8 cellular contexts compared by ENCODE assay signal in genomic region chr17:82494236-82495055, GRCh38. TPM values are rescaled to one million over a fixed set of nuclear protein-coding genes. Genes with fewer than 3 reads are reported as not detected.
DNase-seq lines count a peak whose midpoint lies in the region; ATAC-seq and TF ChIP-seq lines count a peak whose summit lies in the region.

No MANE protein-coding gene starts in this region.

- H3K4me1 Mint-ChIP-seq in activated CD4-positive, alpha-beta T cell treated with anti-CD3 and anti-CD28 coated beads, Interleukin-2, amount 10 ng/mL, durations not matched to agents 24 days and 14 days, result peaks cover 20% of the 10 kb centered on the region

- TF ChIP-seq CTCF in AG04449 (IDR thresholded peaks at IDR 0.05; ENCODE audit: insufficient read depth, low read length, missing control alignments), result peak; percentile 96
- TF ChIP-seq CTCF in colonic mucosa (IDR thresholded peaks at IDR 0.05), result peak; percentile 83

- peak overlapping the region; percentile 93 for H3K27ac Mint-ChIP-seq in activated CD4-positive, alpha-beta T cell treated with anti-CD3 and anti-CD28 coated beads, Interleukin-2, amount 10 ng/mL, durations not matched to agents 24 days and 14 days

- H3K27me3 ChIP-seq in colonic mucosa, result no peaks in the 10 kb centered on the region

- peak; percentile 94 for DNase-seq in AG04449 (ENCODE audit: low read depth, low spot score)
- peak; percentile 93 for DNase-seq in NCI-H748 (lab: John Stamatoyannopoulos, UW; ENCODE audit: unreplicated experiment)
- DNase-seq in activated CD4-positive, alpha-beta T cell treated with anti-CD3 and anti-CD28 coated beads, Interleukin-2, amount 10 ng/mL, durations not matched to agents 24 days and 14 days, result peak; percentile 96
- DNase-seq in colonic mucosa, result peak; percentile 93
- peak; percentile 94 for DNase-seq in left kidney (ENCODE audit: low read depth, low spot score)
- peak; percentile 86 to 93 for DNase-seq in stimulated activated CD4-positive, alpha-beta T cell treated with anti-CD3 and anti-CD28 coated beads, Interleukin-2, amount 100 ng/mL, for 48 hours

- CTCF ChIA-PET in AG04449 (lab: Yijun Ruan, JAX), result interaction anchor here (0.6 to 2.5 kb wide), 9 partner anchors 10 to 56 kb away, joined by 3 to 12 read pairs (median 4); no protein-coding TSS in a partner anchor

- intact Hi-C loops in activated CD4-positive, alpha-beta T cell treated with anti-CD3 and anti-CD28 coated beads, Interleukin-2, amount 10 ng/mL, durations not matched to agents 24 days and 14 days (cut with micrococcal nuclease), result loop anchor here (1.0 to 5.0 kb wide), 4 partner anchors 25 to 58 kb away; partner anchors contain the start of genes CYBC1, FOXK2 and NARF
- intact Hi-C loops in colonic mucosa (cut with DNase I), result no loop called here

- no peaks in the 10 kb centered on the region for H3K9me3 ChIP-seq in colonic mucosa

- peaks cover 4% of the 10 kb centered on the region for H3K36me3 Mint-ChIP-seq in activated CD4-positive, alpha-beta T cell treated with anti-CD3 and anti-CD28 coated beads, Interleukin-2, amount 10 ng/mL, durations not matched to agents 24 days and 14 days (ENCODE audit: low read depth)

- H3K27me3 Mint-ChIP-seq in activated CD4-positive, alpha-beta T cell treated with anti-CD3 and anti-CD28 coated beads, Interleukin-2, amount 10 ng/mL, durations not matched to agents 24 days and 14 days, result no peaks in the 10 kb centered on the region

- POLR2A ChIA-PET in AG04449 (lab: Yijun Ruan, JAX), result interaction anchor here (0.9 kb wide), 1 partner anchor 25 kb away, joined by 7 read pairs; the partner anchor contains the start of gene FOXK2

- no peaks in the 10 kb centered on the region for H3K9me3 Mint-ChIP-seq in activated CD4-positive, alpha-beta T cell treated with anti-CD3 and anti-CD28 coated beads, Interleukin-2, amount 10 ng/mL, durations not matched to agents 24 days and 14 days

- H3K4me3 ChIP-seq in AG04449 (ENCODE audit: low read depth, low read length) (no peak overlapping the region), colonic mucosa (no peak overlapping the region)

- no peaks in the 10 kb centered on the region for H3K36me3 ChIP-seq in colonic mucosa

- H3K4me3 Mint-ChIP-seq in activated CD4-positive, alpha-beta T cell treated with anti-CD3 and anti-CD28 coated beads, Interleukin-2, amount 10 ng/mL, durations not matched to agents 24 days and 14 days, result peak overlapping the region; percentile 39

- ATAC-seq in GM18870 (IDR thresholded peaks at IDR 0.05; ENCODE audit: unreplicated experiment) (peak; percentile 52), HG03439 (IDR thresholded peaks at IDR 0.05; ENCODE audit: unreplicated experiment) (peak; percentile 43)

- no peak overlapping the region for H3K27ac ChIP-seq in colonic mucosa

- peak overlapping the region; percentile 36 to 46 for H3K9ac ChIP-seq in colonic mucosa (ENCODE audit: low read depth in 2 of 2, low read length in 2 of 2)

- peaks cover 9% of the 10 kb centered on the region for H3K4me1 ChIP-seq in colonic mucosa

RNA-seq across cellular contexts. Expression of gene FOXK2, which starts 25.1 kb away (rescaled TPM):
- total RNA-seq in activated CD4-positive, alpha-beta T cell treated with anti-CD3 and anti-CD28 coated beads, Interleukin-2, amount 10 ng/mL, durations not matched to agents 24 days and 14 days, result 92.6 and 97.4 TPM in 2 replicates
- total RNA-seq in colonic mucosa, result 10 to 100 TPM; 34.8 to 44.5 TPM

RNA-seq across cellular contexts. Expression of gene NARF, which starts 35.9 kb away (rescaled TPM):
- total RNA-seq in activated CD4-positive, alpha-beta T cell treated with anti-CD3 and anti-CD28 coated beads, Interleukin-2, amount 10 ng/mL, durations not matched to agents 24 days and 14 days, result 99.7 and 101 TPM in 2 replicates
- 10 to 100 TPM; 68.7 to 75.5 TPM for total RNA-seq in colonic mucosa

RNA-seq across cellular contexts. Expression of gene CYBC1, which starts 43.9 kb away (rescaled TPM):
- total RNA-seq in activated CD4-positive, alpha-beta T cell treated with anti-CD3 and anti-CD28 coated beads, Interleukin-2, amount 10 ng/mL, durations not matched to agents 24 days and 14 days, result 256 and 268 TPM in 2 replicates
- 10 to 100 TPM; 58.4 to 79.0 TPM for total RNA-seq in colonic mucosa
